25 cellular contexts compared by ENCODE assay signal in genomic region chr12:113874326-113874725, GRCh38.
"Had no signal": no experiment of that assay in that cellular context is flagged by ENCODE, and none has a peak within 500 bp of the region (broad histone marks: within the 10 kb centered on the region; RNA-seq: fewer than 3 reads in every experiment).

No MANE protein-coding gene starts in this region.

- H3K4me1 Mint-ChIP-seq: activated naive CD8-positive, alpha-beta T cell treated with anti-CD3 and anti-CD28 coated beads, Interleukin-2, amount 50 U/mL, for 24 hours had no signal

- H3K9ac ChIP-seq: SK-N-SH had no signal

- H3K9me3 Mint-ChIP-seq: activated CD8-positive, alpha-beta T cell treated with anti-CD3 and anti-CD28 coated beads for 36 hours; activated naive CD4-positive, alpha-beta T cell treated with anti-CD3 and anti-CD28 coated beads, Interleukin-2, amount 50 U/mL, for 72 hours; activated naive CD8-positive, alpha-beta T cell treated with anti-CD3 and anti-CD28 coated beads, Interleukin-2, amount 50 U/mL, for 24 hours; activated T-helper 1 cell treated with anti-CD3 and anti-CD28 coated beads, Interleukin-12 subunit alpha, Interleukin-12 subunit beta, Interleukin-2, Interleukin-4 antibody, amounts not matched to agents 30 ng/mL and 10 ng/mL and 1 ng/mL, durations not matched to agents 14 hours and 24 hours and 36 hours had no signal

- H3K27me3 Mint-ChIP-seq: activated CD8-positive, alpha-beta T cell treated with anti-CD3 and anti-CD28 coated beads for 36 hours; activated naive CD8-positive, alpha-beta T cell treated with anti-CD3 and anti-CD28 coated beads, Interleukin-2, amount 50 U/mL, for 24 hours had no signal

- H3K4me2 ChIP-seq: SK-N-SH had no signal

- H3K27me3 ChIP-seq: ascending aorta had no signal

- H3K27ac Mint-ChIP-seq: activated CD8-positive, alpha-beta T cell treated with anti-CD3 and anti-CD28 coated beads for 36 hours; activated naive CD8-positive, alpha-beta T cell treated with anti-CD3 and anti-CD28 coated beads, Interleukin-2, amount 50 U/mL, for 24 hours; activated T-helper 1 cell treated with anti-CD3 and anti-CD28 coated beads, Interleukin-12 subunit alpha, Interleukin-12 subunit beta, Interleukin-2, Interleukin-4 antibody, amounts not matched to agents 30 ng/mL and 10 ng/mL and 1 ng/mL, durations not matched to agents 14 hours and 24 hours and 36 hours had no signal

- H3K9me3 ChIP-seq: ascending aorta, SK-N-SH had no signal

- H3K4me3 ChIP-seq: ascending aorta had no signal

- ATAC-seq: activated CD4-positive, CD25-positive, alpha-beta regulatory T cell treated with anti-CD3 and anti-CD28 coated beads, Interleukin-2, amount 50 U/mL, for 24 hours; activated CD8-positive, alpha-beta T cell treated with anti-CD3 and anti-CD28 coated beads for 36 hours; activated naive CD4-positive, alpha-beta T cell treated with anti-CD3 and anti-CD28 coated beads, Interleukin-2, amount 50 U/mL, for 72 hours; activated naive CD8-positive, alpha-beta T cell treated with anti-CD3 and anti-CD28 coated beads, Interleukin-2, amount 50 U/mL, for 24 hours had no signal

- H3K4me1 ChIP-seq: ascending aorta had no signal

- H3K4me3 Mint-ChIP-seq: activated CD8-positive, alpha-beta T cell treated with anti-CD3 and anti-CD28 coated beads for 36 hours; activated naive CD8-positive, alpha-beta T cell treated with anti-CD3 and anti-CD28 coated beads, Interleukin-2, amount 50 U/mL, for 24 hours; activated T-helper 1 cell treated with anti-CD3 and anti-CD28 coated beads, Interleukin-12 subunit alpha, Interleukin-12 subunit beta, Interleukin-2, Interleukin-4 antibody, amounts not matched to agents 30 ng/mL and 10 ng/mL and 1 ng/mL, durations not matched to agents 14 hours and 24 hours and 36 hours; brain had no signal

- H3K27ac ChIP-seq: ascending aorta had no signal

- DNase-seq: activated CD4-positive, alpha-beta T cell treated with anti-CD3 and anti-CD28 coated beads for 4 hours; activated CD8-positive, alpha-beta memory T cell treated with anti-CD3 and anti-CD28 coated beads, Interleukin-2, amount 50 U/mL, for 4 hours; activated CD8-positive, alpha-beta T cell treated with anti-CD3 and anti-CD28 coated beads for 36 hours; activated effector memory CD4-positive, alpha-beta T cell treated with anti-CD3 and anti-CD28 coated beads, Interleukin-2, amount 50 U/mL, for 16 hours; activated naive CD4-positive, alpha-beta T cell treated with Interleukin-2 at 50 U/mL for 16 hours; activated naive CD8-positive, alpha-beta T cell treated with anti-CD3 and anti-CD28 coated beads, Interleukin-2, amount 50 U/mL, for 24 hours; amniotic stem cell; Kasumi-1; KBM-7; MV-4-11; NCI-H1092 treated with DMSO at 0.1 percent for 48 hours; NCI-H1417 treated with DMSO at 0.1 percent for 48 hours; NCI-H1694; NCI-H2029; NCI-H2107; NCI-H2171 treated with DMSO at 0.1 percent for 48 hours; NCI-H226; NCI-H526; T-helper 1 cell had no signal
